In the genomic region with DNA sequence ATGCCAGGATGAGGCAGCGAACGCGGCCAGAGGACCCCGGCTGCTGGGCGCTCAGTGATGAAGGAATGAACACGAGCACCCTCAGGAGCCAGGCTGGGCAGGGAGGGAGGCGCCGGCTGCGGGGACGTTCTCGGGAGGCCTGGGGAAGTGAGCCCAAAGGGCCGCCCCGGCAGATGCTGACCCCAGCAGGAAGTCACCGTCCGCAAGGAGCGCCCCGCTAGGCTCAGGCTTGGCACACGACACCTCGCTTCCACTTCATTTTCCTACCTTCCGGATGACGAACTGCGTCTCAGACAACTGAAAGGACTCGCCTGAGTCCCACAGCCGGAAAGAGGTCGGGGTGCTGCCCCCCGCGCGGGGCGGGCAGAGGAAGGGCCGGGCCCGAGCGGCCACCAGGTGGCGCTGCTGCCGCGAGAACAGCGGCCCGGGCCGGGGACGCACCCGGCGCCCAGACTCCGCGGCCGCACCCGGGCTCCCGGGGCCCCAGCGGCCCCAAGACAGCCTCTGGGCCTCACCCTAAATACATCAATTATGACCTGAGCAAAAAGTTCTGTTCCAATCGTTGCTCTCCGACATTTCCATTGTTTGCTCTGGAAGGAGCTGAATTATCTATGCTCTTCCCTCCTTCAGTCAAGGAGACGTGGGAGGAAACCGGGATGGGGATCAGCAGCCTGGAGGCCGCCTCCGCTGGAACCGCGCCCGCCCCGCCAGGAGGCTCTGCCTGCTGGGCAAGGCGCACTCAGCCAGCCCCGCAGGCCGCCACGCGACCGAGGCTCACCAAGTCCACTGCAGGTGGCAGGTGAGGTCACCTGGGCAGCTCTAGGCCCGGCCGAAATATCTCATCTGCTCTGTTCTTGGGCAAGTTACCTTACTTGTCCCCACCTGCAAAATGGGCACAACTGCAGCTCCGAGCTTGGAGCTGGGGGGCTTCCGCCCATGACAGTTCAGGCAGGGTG, we compare ENCODE assay signal across 8 cellular contexts.
DNase-seq lines count a peak whose midpoint lies in the region; ATAC-seq and TF ChIP-seq lines count a peak whose summit lies in the region.

No MANE protein-coding gene starts in this region.

- H3K27me3 Mint-ChIP-seq in activated T-cell treated with anti-CD3 and anti-CD28 coated beads, Interleukin-2, amount 50 U/mL, for 24 hours: peaks cover 5% of the 10 kb centered on the region
- H3K27me3 Mint-ChIP-seq in nephron (ENCODE audit: low read depth): no peaks in the 10 kb centered on the region

- DNase-seq in AG09309 (ENCODE audit: low read depth) (no peak), NCI-H2029 treated with DMSO at 0.1 percent for 48 hours (lab: John Stamatoyannopoulos, UW) (peak; percentile 10), fibroblast of mammary gland (ENCODE audit: low read depth) (peak; percentile 74), SW480 (ENCODE audit: low spot score) (no peak)
- peak; percentile 86 for DNase-seq in activated T-cell treated with anti-CD3 and anti-CD28 coated beads, Interleukin-2, amount 50 U/mL, for 24 hours
- peak; percentile 19 for DNase-seq in stimulated activated naive CD4-positive, alpha-beta T cell treated with Interleukin-2 at 50 U/mL for 16 hours (lab: John Stamatoyannopoulos, UW)

- no peak overlapping the region for H3K27ac Mint-ChIP-seq in activated T-cell treated with anti-CD3 and anti-CD28 coated beads, Interleukin-2, amount 50 U/mL, for 24 hours
- H3K27ac Mint-ChIP-seq in nephron: peak overlapping the region in 2 of 3 experiments; percentile 27 to 46

- H3K36me3 Mint-ChIP-seq in activated T-cell treated with anti-CD3 and anti-CD28 coated beads, Interleukin-2, amount 50 U/mL, for 24 hours (ENCODE audit: low read depth): no peaks in the 10 kb centered on the region
- H3K36me3 Mint-ChIP-seq in nephron (ENCODE audit: low read depth): no peaks in the 10 kb centered on the region

- H3K4me3 ChIP-seq in AG09309 (ENCODE audit: control insufficient read depth, low read depth, low read length): no peak overlapping the region
- H3K4me3 ChIP-seq in fibroblast of mammary gland (ENCODE audit: control insufficient read depth, low read depth, low read length): peak overlapping the region; percentile 28

- peaks cover 5% of the 10 kb centered on the region for H3K4me1 Mint-ChIP-seq in activated T-cell treated with anti-CD3 and anti-CD28 coated beads, Interleukin-2, amount 50 U/mL, for 24 hours (ENCODE audit: low read depth)
- peaks cover 31% of the 10 kb centered on the region for H3K4me1 Mint-ChIP-seq in nephron

- H3K9me3 Mint-ChIP-seq in activated T-cell treated with anti-CD3 and anti-CD28 coated beads, Interleukin-2, amount 50 U/mL, for 24 hours: no peaks in the 10 kb centered on the region
- peaks cover 6% of the 10 kb centered on the region for H3K9me3 Mint-ChIP-seq in nephron

- H3K4me3 Mint-ChIP-seq in activated T-cell treated with anti-CD3 and anti-CD28 coated beads, Interleukin-2, amount 50 U/mL, for 24 hours: peak overlapping the region; percentile 56
- peak overlapping the region; percentile 33 to 67 (median 51) for H3K4me3 Mint-ChIP-seq in nephron

- peak; percentile 82 for ATAC-seq in GM19372 (IDR thresholded peaks at IDR 0.05; ENCODE audit: low read depth, unreplicated experiment)

- peak; percentile 58 for TF ChIP-seq CTCF in AG09309 (IDR thresholded peaks at IDR 0.05; ENCODE audit: control insufficient read depth, insufficient read depth, low read depth, low read length, missing control alignments)
- TF ChIP-seq CTCF in fibroblast of mammary gland (conservative IDR thresholded peaks at IDR 0.05; ENCODE audit: control insufficient read depth, insufficient read depth, low read depth, low read length): peak; percentile 31
- TF ChIP-seq CTCF in nephron (IDR thresholded peaks at IDR 0.05; ENCODE audit: unreplicated experiment in 3 of 3): peak; percentile 98 to 99 (median 99)

Comparison
In these comparisons a context has a peak if more than half of its experiments do, and no peak if none do; other contexts are left out.
1. DNase-seq: peak in NCI-H2029 treated with DMSO at 0.1 percent for 48 hours (single experiment), activated T-cell treated with anti-CD3 and anti-CD28 coated beads, Interleukin-2, amount 50 U/mL, for 24 hours (single experiment), fibroblast of mammary gland (single experiment) and stimulated activated naive CD4-positive, alpha-beta T cell treated with Interleukin-2 at 50 U/mL for 16 hours (single experiment); none in AG09309 (single experiment) and SW480 (single experiment).
2. CTCF ChIP-seq: peak in every context shown above with its lines; median percentile 99 in nephron; 58 in AG09309; 31 in fibroblast of mammary gland.